Comparison of ENCODE assay signal across 8 cellular contexts in the genomic region with DNA sequence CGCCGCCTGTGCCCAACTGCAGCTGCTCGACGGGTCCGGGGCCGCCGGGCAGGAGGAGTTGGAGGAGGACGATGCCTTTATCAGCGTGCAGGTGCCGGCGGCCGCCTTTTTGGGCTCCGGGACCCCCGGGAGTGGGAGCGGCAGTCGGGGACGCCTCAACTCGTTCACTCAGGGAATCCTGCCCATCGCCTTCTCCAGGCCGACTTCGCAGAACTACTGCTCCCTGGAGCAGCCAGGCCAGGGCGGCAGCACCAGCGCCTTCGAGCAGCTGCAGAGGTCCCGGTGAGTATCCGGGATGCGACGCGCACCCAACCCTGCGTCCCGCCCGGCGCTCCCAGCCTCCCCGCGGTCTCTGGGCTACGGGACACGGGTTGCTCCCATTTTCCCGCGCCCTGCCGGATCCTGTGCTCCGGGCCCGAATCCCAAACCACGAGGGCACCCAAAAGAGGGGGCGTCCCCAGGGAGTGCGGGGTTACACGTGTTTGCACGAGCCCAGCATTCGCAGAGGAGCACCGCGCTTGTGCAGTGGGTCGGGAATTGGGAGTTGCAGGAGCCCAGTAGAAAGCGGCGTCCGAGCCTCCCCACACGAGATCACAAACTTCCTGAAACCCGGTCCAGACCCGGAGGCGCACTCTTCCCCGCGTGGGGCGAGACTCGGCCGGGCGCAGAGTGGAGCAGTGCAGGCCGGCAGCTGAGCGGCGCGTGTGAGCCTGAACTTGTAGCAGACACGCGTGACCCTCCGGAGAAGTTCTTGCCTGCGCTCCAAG. TPM values are rescaled to one million over a fixed set of nuclear protein-coding genes. Genes with fewer than 3 reads are reported as not detected.
DNase-seq lines count a peak whose midpoint lies in the region; ATAC-seq lines count a peak whose summit lies in the region.

No MANE protein-coding gene starts in this region.

- H3K9ac ChIP-seq in HUES6 (ENCODE audit: low read length): peak overlapping the region; percentile 85

- no peaks in the 10 kb centered on the region for H3K9me3 Mint-ChIP-seq in activated CD4-positive, alpha-beta T cell treated with anti-CD3 and anti-CD28 coated beads, Interleukin-2, amount 10 ng/mL, durations not matched to agents 24 days and 14 days
- H3K9me3 Mint-ChIP-seq in activated T-helper 1 cell treated with anti-CD3 and anti-CD28 coated beads, Interleukin-12 subunit alpha, Interleukin-12 subunit beta, Interleukin-2, Interleukin-4 antibody, amounts not matched to agents 30 ng/mL and 10 ng/mL and 1 ng/mL, durations not matched to agents 14 hours and 24 hours and 36 hours: no peaks in the 10 kb centered on the region

- peaks cover 13% of the 10 kb centered on the region for H3K4me1 Mint-ChIP-seq in activated CD4-positive, alpha-beta T cell treated with anti-CD3 and anti-CD28 coated beads, Interleukin-2, amount 10 ng/mL, durations not matched to agents 24 days and 14 days
- peaks cover 29% of the 10 kb centered on the region for H3K4me1 Mint-ChIP-seq in activated T-helper 1 cell treated with anti-CD3 and anti-CD28 coated beads, Interleukin-12 subunit alpha, Interleukin-12 subunit beta, Interleukin-2, Interleukin-4 antibody, amounts not matched to agents 30 ng/mL and 10 ng/mL and 1 ng/mL, durations not matched to agents 14 hours and 24 hours and 36 hours (ENCODE audit: low read depth)

- peaks cover 42% of the 10 kb centered on the region for H3K4me1 ChIP-seq in HUES6 (ENCODE audit: control insufficient read depth, insufficient read depth, low read length)

- DNase-seq in activated CD4-positive, alpha-beta T cell treated with anti-CD3 and anti-CD28 coated beads, Interleukin-2, amount 10 ng/mL, durations not matched to agents 24 days and 14 days: peak; percentile 72
- no peak for DNase-seq in activated CD4-positive, alpha-beta T cell treated with anti-CD3 and anti-CD28 coated beads for 1 hour
- DNase-seq in activated T-helper 1 cell treated with anti-CD3 and anti-CD28 coated beads, Interleukin-12 subunit alpha, Interleukin-12 subunit beta, Interleukin-2, Interleukin-4 antibody, amounts not matched to agents 30 ng/mL and 10 ng/mL and 1 ng/mL, durations not matched to agents 14 hours and 24 hours and 36 hours (ENCODE audit: low spot score): no peak
- DNase-seq in left cardiac atrium: peak; percentile 48
- peak in 7 of 10 donors; percentile 24 to 90 (median 42) for DNase-seq in posterior cingulate gyrus
- DNase-seq in DMS114 treated with DMSO at 0.1 percent for 48 hours (lab: John Stamatoyannopoulos, UW; ENCODE audit: unreplicated experiment): no peak

- no peaks in the 10 kb centered on the region for H3K9me3 ChIP-seq in HUES6 (ENCODE audit: control insufficient read depth, insufficient read depth, low read depth, low read length)

- H3K4me3 Mint-ChIP-seq in activated CD4-positive, alpha-beta T cell treated with anti-CD3 and anti-CD28 coated beads, Interleukin-2, amount 10 ng/mL, durations not matched to agents 24 days and 14 days: peak overlapping the region; percentile 65
- peak overlapping the region; percentile 76 for H3K4me3 Mint-ChIP-seq in activated T-helper 1 cell treated with anti-CD3 and anti-CD28 coated beads, Interleukin-12 subunit alpha, Interleukin-12 subunit beta, Interleukin-2, Interleukin-4 antibody, amounts not matched to agents 30 ng/mL and 10 ng/mL and 1 ng/mL, durations not matched to agents 14 hours and 24 hours and 36 hours

- no peak overlapping the region for H3K27ac Mint-ChIP-seq in activated CD4-positive, alpha-beta T cell treated with anti-CD3 and anti-CD28 coated beads, Interleukin-2, amount 10 ng/mL, durations not matched to agents 24 days and 14 days
- no peak overlapping the region for H3K27ac Mint-ChIP-seq in activated T-helper 1 cell treated with anti-CD3 and anti-CD28 coated beads, Interleukin-12 subunit alpha, Interleukin-12 subunit beta, Interleukin-2, Interleukin-4 antibody, amounts not matched to agents 30 ng/mL and 10 ng/mL and 1 ng/mL, durations not matched to agents 14 hours and 24 hours and 36 hours

- intact Hi-C loops in activated CD4-positive, alpha-beta T cell treated with anti-CD3 and anti-CD28 coated beads, Interleukin-2, amount 10 ng/mL, durations not matched to agents 24 days and 14 days (cut with micrococcal nuclease): loop anchor here (10.0 kb wide), 1 partner anchor 368 kb away; a partner anchor contains a TSS
- intact Hi-C loops in activated T-helper 1 cell treated with anti-CD3 and anti-CD28 coated beads, Interleukin-12 subunit alpha, Interleukin-12 subunit beta, Interleukin-2, Interleukin-4 antibody, amounts not matched to agents 30 ng/mL and 10 ng/mL and 1 ng/mL, durations not matched to agents 14 hours and 24 hours and 36 hours (cut with micrococcal nuclease): loop anchor here (2.0 to 10.0 kb wide), 5 partner anchors 72 to 448 kb away; a partner anchor contains a TSS
- intact Hi-C loops in left cardiac atrium (cut with DNase I): loop anchor here in 1 of 2 donors (10.0 kb wide), 1 partner anchor 98 kb away; no protein-coding TSS in a partner anchor
- intact Hi-C loops in posterior cingulate gyrus (cut with DNase I): loop anchor here (10.0 kb wide), 1 partner anchor 368 kb away; a partner anchor contains a TSS

- H3K4me3 ChIP-seq in HUES6 (ENCODE audit: low read depth, low read length): peak overlapping the region; percentile 91

- H3K27me3 Mint-ChIP-seq in activated CD4-positive, alpha-beta T cell treated with anti-CD3 and anti-CD28 coated beads, Interleukin-2, amount 10 ng/mL, durations not matched to agents 24 days and 14 days: peaks cover 30% of the 10 kb centered on the region
- peaks cover 31% of the 10 kb centered on the region for H3K27me3 Mint-ChIP-seq in activated T-helper 1 cell treated with anti-CD3 and anti-CD28 coated beads, Interleukin-12 subunit alpha, Interleukin-12 subunit beta, Interleukin-2, Interleukin-4 antibody, amounts not matched to agents 30 ng/mL and 10 ng/mL and 1 ng/mL, durations not matched to agents 14 hours and 24 hours and 36 hours (ENCODE audit: insufficient read depth)

- H3K27me3 ChIP-seq in HUES6 (ENCODE audit: control insufficient read depth, insufficient read depth, low read length): peaks cover 12% of the 10 kb centered on the region; the same call in 1 of the 2 replicates

- no peaks in the 10 kb centered on the region for H3K36me3 ChIP-seq in HUES6 (ENCODE audit: control insufficient read depth, insufficient read depth, low read length)

- H3K36me3 Mint-ChIP-seq in activated CD4-positive, alpha-beta T cell treated with anti-CD3 and anti-CD28 coated beads, Interleukin-2, amount 10 ng/mL, durations not matched to agents 24 days and 14 days (ENCODE audit: low read depth): peaks cover 2% of the 10 kb centered on the region
- H3K36me3 Mint-ChIP-seq in activated T-helper 1 cell treated with anti-CD3 and anti-CD28 coated beads, Interleukin-12 subunit alpha, Interleukin-12 subunit beta, Interleukin-2, Interleukin-4 antibody, amounts not matched to agents 30 ng/mL and 10 ng/mL and 1 ng/mL, durations not matched to agents 14 hours and 24 hours and 36 hours (ENCODE audit: low read depth): peaks cover 2% of the 10 kb centered on the region

- H3K27ac ChIP-seq in HUES6 (ENCODE audit: low read depth, low read length): no peak overlapping the region

- ATAC-seq in left cardiac atrium: peak; percentile 42 to 52
- ATAC-seq in HG03521 (IDR thresholded peaks at IDR 0.05; ENCODE audit: unreplicated experiment): no peak

RNA-seq across cellular contexts. Expression of a gene that starts 1.2 kb away (rescaled TPM):
- total RNA-seq in activated CD4-positive, alpha-beta T cell treated with anti-CD3 and anti-CD28 coated beads, Interleukin-2, amount 10 ng/mL, durations not matched to agents 24 days and 14 days: 5.7 and 6.4 TPM in 2 replicates
- 3.1 and 3.2 TPM in 2 replicates for total RNA-seq in activated T-helper 1 cell treated with anti-CD3 and anti-CD28 coated beads, Interleukin-12 subunit alpha, Interleukin-12 subunit beta, Interleukin-2, Interleukin-4 antibody, amounts not matched to agents 30 ng/mL and 10 ng/mL and 1 ng/mL, durations not matched to agents 14 hours and 24 hours and 36 hours
- total RNA-seq in left cardiac atrium: 10 to 100 TPM in 1 of 2 donors, 1 to 10 TPM in 1; 6.6 to 20.4 TPM

Comparison
In these comparisons a context has a peak if more than half of its experiments do, and no peak if none do; other contexts are left out.
1. DNase-seq: peak in activated CD4-positive, alpha-beta T cell treated with anti-CD3 and anti-CD28 coated beads, Interleukin-2, amount 10 ng/mL, durations not matched to agents 24 days and 14 days (single experiment), left cardiac atrium (single experiment) and posterior cingulate gyrus (7 of 10); none in activated CD4-positive, alpha-beta T cell treated with anti-CD3 and anti-CD28 coated beads for 1 hour (single experiment), activated T-helper 1 cell treated with anti-CD3 and anti-CD28 coated beads, Interleukin-12 subunit alpha, Interleukin-12 subunit beta, Interleukin-2, Interleukin-4 antibody, amounts not matched to agents 30 ng/mL and 10 ng/mL and 1 ng/mL, durations not matched to agents 14 hours and 24 hours and 36 hours (single experiment) and DMS114 treated with DMSO at 0.1 percent for 48 hours (single experiment).